25 cellular contexts compared by ENCODE assay signal in the genomic region with DNA sequence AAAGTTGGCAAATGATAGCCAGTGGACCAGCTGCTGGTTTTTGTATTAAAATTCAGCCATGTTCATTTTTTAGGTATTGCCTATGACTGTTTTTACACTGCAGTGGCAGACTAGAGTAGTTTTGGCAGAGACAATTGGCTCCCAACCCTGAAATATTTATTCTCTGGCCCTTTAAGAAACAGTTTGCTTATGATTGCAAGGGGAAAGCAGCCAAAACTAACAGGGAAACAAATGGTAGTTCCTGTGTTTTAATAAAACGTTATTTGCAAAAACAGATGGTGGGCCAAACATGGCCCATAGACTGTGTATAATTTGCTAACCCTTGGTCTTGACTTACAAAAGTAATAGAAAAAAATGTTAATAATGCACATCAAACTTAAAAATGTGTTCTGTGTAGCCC.
"Had no signal": no experiment of that assay in that cellular context is flagged by ENCODE, and none has a peak within 500 bp of the region (broad histone marks: within the 10 kb centered on the region; RNA-seq: fewer than 3 reads in every experiment).

No MANE protein-coding gene starts in this region.

- H3K27ac ChIP-seq: breast epithelium, KMS-11, PC-9 had no signal

- DNase-seq: activated CD4-positive, alpha-beta T cell treated with anti-CD3 and anti-CD28 coated beads for 48 hours; activated CD4-positive, alpha-beta T cell treated with anti-CD3 and anti-CD28 coated beads, Interleukin-2, amount 50 U/mL, for 4 hours; activated CD4-positive, CD25-positive, alpha-beta regulatory T cell treated with anti-CD3 and anti-CD28 coated beads, Interleukin-2, amount 50 U/mL, for 72 hours; activated CD8-positive, alpha-beta memory T cell treated with anti-CD3 and anti-CD28 coated beads, Interleukin-2, amount 10 ng/mL, durations not matched to agents 7 days and 5 days; activated effector memory CD4-positive, alpha-beta T cell treated with Interleukin-2 at 50 U/mL for 16 hours; activated naive CD4-positive, alpha-beta T cell; activated T-cell treated with anti-CD3 and anti-CD28 coated beads, Interleukin-2, amount 50 U/mL, for 24 hours; aorta; caudate nucleus; MG63; MV-4-11; NCI-H1417; NCI-H1930; NCI-H2171; NCI-H2227 treated with DMSO at 0.1 percent for 48 hours; NCI-H510A; NCI-H526 treated with DMSO at 0.1 percent for 48 hours; PC-9; SHP77 treated with DMSO at 0.1 percent for 48 hours; T-helper 17 cell; T-helper 9 cell had no signal

- H3K27me3 ChIP-seq: breast epithelium, MG63 had no signal

- H3K9me3 ChIP-seq: breast epithelium, MG63 had no signal

- H3K4me1 ChIP-seq: breast epithelium had no signal

- ATAC-seq: activated CD8-positive, alpha-beta memory T cell treated with anti-CD3 and anti-CD28 coated beads, Interleukin-2, amount 10 ng/mL, durations not matched to agents 7 days and 5 days; HepG2; T-helper 17 cell; WTC11 had no signal

- H3K4me3 ChIP-seq: breast epithelium, MG63, PC-9 had no signal

- H3K36me3 ChIP-seq: breast epithelium, MG63 had no signal
